ENCODE assay signal across 11 cellular contexts in the genomic region with DNA sequence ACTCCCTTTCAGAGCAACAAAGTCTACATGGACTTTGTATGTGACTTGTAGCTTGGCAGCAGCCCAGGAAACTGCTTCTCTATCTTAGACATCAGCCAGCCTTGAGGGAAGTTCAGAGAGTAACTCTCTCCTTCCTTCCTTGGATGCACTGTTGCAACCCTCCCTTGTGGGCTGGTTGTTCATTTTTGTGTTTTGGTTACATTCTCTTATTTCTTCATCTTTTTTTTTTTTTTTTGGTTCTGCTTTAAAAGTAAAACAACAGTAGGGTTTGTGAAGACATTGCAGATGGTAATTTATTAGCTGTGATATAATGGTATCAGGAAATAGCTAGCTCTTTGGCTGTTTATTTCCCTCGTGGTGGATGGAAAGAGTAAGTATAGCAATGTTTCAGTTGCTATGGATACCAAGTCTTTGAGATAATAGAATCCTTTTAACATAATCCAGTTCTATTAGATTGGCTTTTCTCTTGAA.
A peak's percentile ranks its signal among the peaks of the same experiment; 100 is the strongest.
DNase-seq lines count a peak whose midpoint lies in the region; ATAC-seq lines count a peak whose summit lies in the region.
"Had no signal": no experiment of that assay in that cellular context is flagged by ENCODE, and none has a peak within 500 bp of the region (broad histone marks: within the 10 kb centered on the region; RNA-seq: fewer than 3 reads in every experiment).

No MANE protein-coding gene starts in this region.

- no peak overlapping the region for H3K4me3 Mint-ChIP-seq in activated T-cell treated with anti-CD3 and anti-CD28 coated beads, Interleukin-2, amount 50 U/mL, for 24 hours
- H3K4me3 Mint-ChIP-seq: activated B cell treated with CpG ODN at 0.5 μM for 24 hours had no signal

- H3K36me3 Mint-ChIP-seq in activated T-cell treated with anti-CD3 and anti-CD28 coated beads, Interleukin-2, amount 50 U/mL, for 24 hours (ENCODE audit: low read depth) = no peaks in the 10 kb centered on the region

- peaks cover 26% of the 10 kb centered on the region for H3K27me3 Mint-ChIP-seq in activated T-cell treated with anti-CD3 and anti-CD28 coated beads, Interleukin-2, amount 50 U/mL, for 24 hours

- no peaks in the 10 kb centered on the region for H3K9me3 ChIP-seq in SJSA1 (replicated peaks)

- no peaks in the 10 kb centered on the region for H3K4me1 Mint-ChIP-seq in activated T-cell treated with anti-CD3 and anti-CD28 coated beads, Interleukin-2, amount 50 U/mL, for 24 hours (ENCODE audit: low read depth)

- ATAC-seq in HG02981 (IDR thresholded peaks at IDR 0.05; ENCODE audit: unreplicated experiment) (no peak), HG03378 (IDR thresholded peaks at IDR 0.05; ENCODE audit: unreplicated experiment) (no peak), HG03039 (IDR thresholded peaks at IDR 0.05; ENCODE audit: unreplicated experiment) (no peak)

- no peaks in the 10 kb centered on the region for H3K27me3 ChIP-seq in SJSA1 (replicated peaks)

- H3K27ac ChIP-seq in SJSA1 = peak overlapping the region; percentile 98

- peaks cover 46% of the 10 kb centered on the region for H3K4me1 ChIP-seq in SJSA1 (replicated peaks)

- DNase-seq in EL (peak; percentile 49), SJSA1 (ENCODE audit: low read depth in 1 of 2, low spot score in 2 of 2) (peak in 1 of 2 experiments; percentile 26), glomerular visceral epithelial cell (ENCODE audit: extremely low spot score) (peak; percentile 29), pulmonary artery endothelial cell (ENCODE audit: low read depth, low spot score) (peak; percentile 19)
- DNase-seq in activated T-cell treated with anti-CD3 and anti-CD28 coated beads, Interleukin-2, amount 50 U/mL, for 24 hours = no peak
- DNase-seq: activated B cell treated with CpG ODN at 0.5 μM for 24 hours, kidney, NCI-H510A had no signal

- H3K9me3 Mint-ChIP-seq in activated T-cell treated with anti-CD3 and anti-CD28 coated beads, Interleukin-2, amount 50 U/mL, for 24 hours = no peaks in the 10 kb centered on the region
- H3K9me3 Mint-ChIP-seq: activated B cell treated with CpG ODN at 0.5 μM for 24 hours had no signal

- H3K4me3 ChIP-seq in SJSA1 = no peak overlapping the region

- H3K36me3 ChIP-seq in SJSA1 = no peaks in the 10 kb centered on the region

- no peak overlapping the region for H3K27ac Mint-ChIP-seq in activated T-cell treated with anti-CD3 and anti-CD28 coated beads, Interleukin-2, amount 50 U/mL, for 24 hours
- H3K27ac Mint-ChIP-seq: activated B cell treated with CpG ODN at 0.5 μM for 24 hours had no signal
